ENCODE assay signal across 1 cellular context in the genomic region with DNA sequence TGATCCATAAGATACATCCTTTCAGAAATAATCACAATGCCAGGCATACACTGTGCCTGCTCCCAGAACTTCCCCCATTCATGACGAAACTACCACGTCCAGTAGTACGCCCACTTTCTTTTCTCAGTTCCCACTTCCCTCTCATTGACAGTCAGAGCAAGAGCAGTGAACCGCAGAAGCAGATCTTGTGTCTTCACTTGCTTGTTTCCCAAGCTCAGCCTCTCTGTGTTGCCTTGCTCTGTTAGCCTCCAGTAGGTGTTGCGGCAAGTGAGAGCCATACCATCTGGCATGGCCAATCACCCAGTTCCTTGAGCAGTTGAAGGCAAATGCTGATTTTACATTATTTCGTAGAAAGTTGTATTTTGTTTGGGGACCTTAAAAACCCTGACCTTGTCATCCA.
A peak's percentile ranks its signal among the peaks of the same experiment; 100 is the strongest.
TF ChIP-seq lines count a peak whose summit lies in the region.

No MANE protein-coding gene starts in this region.

TF ChIP-seq in GM12878, 131 proteins besides CTCF, POLR2A, EP300 and RAD21 (continued from another document and continues in another):
- TF ChIP-seq, protein P1, sequence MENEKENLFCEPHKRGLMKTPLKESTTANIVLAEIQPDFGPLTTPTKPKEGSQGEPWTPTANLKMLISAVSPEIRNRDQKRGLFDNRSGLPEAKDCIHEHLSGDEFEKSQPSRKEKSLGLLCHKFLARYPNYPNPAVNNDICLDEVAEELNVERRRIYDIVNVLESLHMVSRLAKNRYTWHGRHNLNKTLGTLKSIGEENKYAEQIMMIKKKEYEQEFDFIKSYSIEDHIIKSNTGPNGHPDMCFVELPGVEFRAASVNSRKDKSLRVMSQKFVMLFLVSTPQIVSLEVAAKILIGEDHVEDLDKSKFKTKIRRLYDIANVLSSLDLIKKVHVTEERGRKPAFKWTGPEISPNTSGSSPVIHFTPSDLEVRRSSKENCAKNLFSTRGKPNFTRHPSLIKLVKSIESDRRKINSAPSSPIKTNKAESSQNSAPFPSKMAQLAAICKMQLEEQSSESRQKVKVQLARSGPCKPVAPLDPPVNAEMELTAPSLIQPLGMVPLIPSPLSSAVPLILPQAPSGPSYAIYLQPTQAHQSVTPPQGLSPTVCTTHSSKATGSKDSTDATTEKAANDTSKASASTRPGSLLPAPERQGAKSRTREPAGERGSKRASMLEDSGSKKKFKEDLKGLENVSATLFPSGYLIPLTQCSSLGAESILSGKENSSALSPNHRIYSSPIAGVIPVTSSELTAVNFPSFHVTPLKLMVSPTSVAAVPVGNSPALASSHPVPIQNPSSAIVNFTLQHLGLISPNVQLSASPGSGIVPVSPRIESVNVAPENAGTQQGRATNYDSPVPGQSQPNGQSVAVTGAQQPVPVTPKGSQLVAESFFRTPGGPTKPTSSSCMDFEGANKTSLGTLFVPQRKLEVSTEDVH (IDR thresholded peaks at IDR 0.05; ENCODE audit: low read depth, partially characterized antibody) = peak; percentile 5
- TF ChIP-seq SMARCA5 (IDR thresholded peaks at IDR 0.05) (0 out of 2 replicates have a peak, but pooled peaks have one; percentile 27), EED (IDR thresholded peaks at IDR 0.05; ENCODE audit: low read depth) (peak; percentile 100), RB1 (IDR thresholded peaks at IDR 0.05; ENCODE audit: borderline replicate concordance) (no peak), NFXL1 (IDR thresholded peaks at IDR 0.05; ENCODE audit: borderline replicate concordance) (no peak), MTA2 (IDR thresholded peaks at IDR 0.05; ENCODE audit: low read depth) (peak; percentile 95), KLF5 (IDR thresholded peaks at IDR 0.05; ENCODE audit: partially characterized antibody) (peak; percentile 71), SREBF1 (IDR thresholded peaks at IDR 0.05; ENCODE audit: low read length) (peak; percentile 80; the same call in 1 of the 2 replicates), CBX5 (IDR thresholded peaks at IDR 0.05; ENCODE audit: low read depth) (no peak; the same call in 1 of the 2 replicates), NR2C2 (IDR thresholded peaks at IDR 0.05; ENCODE audit: borderline replicate concordance, control insufficient read depth, insufficient read length, low read depth) (no peak), TCF7 (IDR thresholded peaks at IDR 0.05; ENCODE audit: borderline replicate concordance) (no peak), ASH2L (IDR thresholded peaks at IDR 0.05; ENCODE audit: borderline replicate concordance, low read depth) (no peak), TBL1XR1 (IDR thresholded peaks at IDR 0.05; ENCODE audit: low read depth, low read length) (peak; percentile 98), NFIC (IDR thresholded peaks at IDR 0.05; ENCODE audit: low read depth, low read length) (peak; percentile 99), BACH1 (IDR thresholded peaks at IDR 0.05; ENCODE audit: borderline replicate concordance) (peak; percentile 96), TCF12 (IDR thresholded peaks at IDR 0.05; ENCODE audit: low read depth, low read length) (peak; percentile 96), HCFC1 (IDR thresholded peaks at IDR 0.05; ENCODE audit: low read length) (no peak), SRF (IDR thresholded peaks at IDR 0.05; ENCODE audit: low read depth in 2 of 2, low read length in 2 of 2) (peak in 1 of 2 experiments; percentile 82; a peak in 2 of 4 replicates), CBX3 (IDR thresholded peaks at IDR 0.05; ENCODE audit: borderline replicate concordance, low read depth) (no peak)
- TF ChIP-seq, protein P2, sequence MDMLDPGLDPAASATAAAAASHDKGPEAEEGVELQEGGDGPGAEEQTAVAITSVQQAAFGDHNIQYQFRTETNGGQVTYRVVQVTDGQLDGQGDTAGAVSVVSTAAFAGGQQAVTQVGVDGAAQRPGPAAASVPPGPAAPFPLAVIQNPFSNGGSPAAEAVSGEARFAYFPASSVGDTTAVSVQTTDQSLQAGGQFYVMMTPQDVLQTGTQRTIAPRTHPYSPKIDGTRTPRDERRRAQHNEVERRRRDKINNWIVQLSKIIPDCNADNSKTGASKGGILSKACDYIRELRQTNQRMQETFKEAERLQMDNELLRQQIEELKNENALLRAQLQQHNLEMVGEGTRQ (IDR thresholded peaks at IDR 0.05; ENCODE audit: borderline replicate concordance, low read depth, low read length) = no peak
- TF ChIP-seq, protein P3, sequence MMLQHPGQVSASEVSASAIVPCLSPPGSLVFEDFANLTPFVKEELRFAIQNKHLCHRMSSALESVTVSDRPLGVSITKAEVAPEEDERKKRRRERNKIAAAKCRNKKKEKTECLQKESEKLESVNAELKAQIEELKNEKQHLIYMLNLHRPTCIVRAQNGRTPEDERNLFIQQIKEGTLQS (IDR thresholded peaks at IDR 0.05; ENCODE audit: borderline replicate concordance, extremely low read depth, low read depth, low read length) = no peak
- TF ChIP-seq, protein P4, sequence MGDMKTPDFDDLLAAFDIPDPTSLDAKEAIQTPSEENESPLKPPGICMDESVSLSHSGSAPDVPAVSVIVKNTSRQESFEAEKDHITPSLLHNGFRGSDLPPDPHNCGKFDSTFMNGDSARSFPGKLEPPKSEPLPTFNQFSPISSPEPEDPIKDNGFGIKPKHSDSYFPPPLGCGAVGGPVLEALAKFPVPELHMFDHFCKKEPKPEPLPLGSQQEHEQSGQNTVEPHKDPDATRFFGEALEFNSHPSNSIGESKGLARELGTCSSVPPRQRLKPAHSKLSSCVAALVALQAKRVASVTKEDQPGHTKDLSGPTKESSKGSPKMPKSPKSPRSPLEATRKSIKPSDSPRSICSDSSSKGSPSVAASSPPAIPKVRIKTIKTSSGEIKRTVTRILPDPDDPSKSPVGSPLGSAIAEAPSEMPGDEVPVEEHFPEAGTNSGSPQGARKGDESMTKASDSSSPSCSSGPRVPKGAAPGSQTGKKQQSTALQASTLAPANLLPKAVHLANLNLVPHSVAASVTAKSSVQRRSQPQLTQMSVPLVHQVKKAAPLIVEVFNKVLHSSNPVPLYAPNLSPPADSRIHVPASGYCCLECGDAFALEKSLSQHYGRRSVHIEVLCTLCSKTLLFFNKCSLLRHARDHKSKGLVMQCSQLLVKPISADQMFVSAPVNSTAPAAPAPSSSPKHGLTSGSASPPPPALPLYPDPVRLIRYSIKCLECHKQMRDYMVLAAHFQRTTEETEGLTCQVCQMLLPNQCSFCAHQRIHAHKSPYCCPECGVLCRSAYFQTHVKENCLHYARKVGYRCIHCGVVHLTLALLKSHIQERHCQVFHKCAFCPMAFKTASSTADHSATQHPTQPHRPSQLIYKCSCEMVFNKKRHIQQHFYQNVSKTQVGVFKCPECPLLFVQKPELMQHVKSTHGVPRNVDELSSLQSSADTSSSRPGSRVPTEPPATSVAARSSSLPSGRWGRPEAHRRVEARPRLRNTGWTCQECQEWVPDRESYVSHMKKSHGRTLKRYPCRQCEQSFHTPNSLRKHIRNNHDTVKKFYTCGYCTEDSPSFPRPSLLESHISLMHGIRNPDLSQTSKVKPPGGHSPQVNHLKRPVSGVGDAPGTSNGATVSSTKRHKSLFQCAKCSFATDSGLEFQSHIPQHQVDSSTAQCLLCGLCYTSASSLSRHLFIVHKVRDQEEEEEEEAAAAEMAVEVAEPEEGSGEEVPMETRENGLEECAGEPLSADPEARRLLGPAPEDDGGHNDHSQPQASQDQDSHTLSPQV (IDR thresholded peaks at IDR 0.05) = peak; percentile 64; the same call in 1 of the 2 replicates
- TF ChIP-seq, protein P5, sequence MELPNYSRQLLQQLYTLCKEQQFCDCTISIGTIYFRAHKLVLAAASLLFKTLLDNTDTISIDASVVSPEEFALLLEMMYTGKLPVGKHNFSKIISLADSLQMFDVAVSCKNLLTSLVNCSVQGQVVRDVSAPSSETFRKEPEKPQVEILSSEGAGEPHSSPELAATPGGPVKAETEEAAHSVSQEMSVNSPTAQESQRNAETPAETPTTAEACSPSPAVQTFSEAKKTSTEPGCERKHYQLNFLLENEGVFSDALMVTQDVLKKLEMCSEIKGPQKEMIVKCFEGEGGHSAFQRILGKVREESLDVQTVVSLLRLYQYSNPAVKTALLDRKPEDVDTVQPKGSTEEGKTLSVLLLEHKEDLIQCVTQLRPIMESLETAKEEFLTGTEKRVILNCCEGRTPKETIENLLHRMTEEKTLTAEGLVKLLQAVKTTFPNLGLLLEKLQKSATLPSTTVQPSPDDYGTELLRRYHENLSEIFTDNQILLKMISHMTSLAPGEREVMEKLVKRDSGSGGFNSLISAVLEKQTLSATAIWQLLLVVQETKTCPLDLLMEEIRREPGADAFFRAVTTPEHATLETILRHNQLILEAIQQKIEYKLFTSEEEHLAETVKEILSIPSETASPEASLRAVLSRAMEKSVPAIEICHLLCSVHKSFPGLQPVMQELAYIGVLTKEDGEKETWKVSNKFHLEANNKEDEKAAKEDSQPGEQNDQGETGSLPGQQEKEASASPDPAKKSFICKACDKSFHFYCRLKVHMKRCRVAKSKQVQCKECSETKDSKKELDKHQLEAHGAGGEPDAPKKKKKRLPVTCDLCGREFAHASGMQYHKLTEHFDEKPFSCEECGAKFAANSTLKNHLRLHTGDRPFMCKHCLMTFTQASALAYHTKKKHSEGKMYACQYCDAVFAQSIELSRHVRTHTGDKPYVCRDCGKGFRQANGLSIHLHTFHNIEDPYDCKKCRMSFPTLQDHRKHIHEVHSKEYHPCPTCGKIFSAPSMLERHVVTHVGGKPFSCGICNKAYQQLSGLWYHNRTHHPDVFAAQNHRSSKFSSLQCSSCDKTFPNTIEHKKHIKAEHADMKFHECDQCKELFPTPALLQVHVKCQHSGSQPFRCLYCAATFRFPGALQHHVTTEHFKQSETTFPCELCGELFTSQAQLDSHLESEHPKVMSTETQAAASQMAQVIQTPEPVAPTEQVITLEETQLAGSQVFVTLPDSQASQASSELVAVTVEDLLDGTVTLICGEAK (IDR thresholded peaks at IDR 0.05; ENCODE audit: borderline replicate concordance) = 0 out of 2 replicates have a peak, but pooled peaks have one; percentile 25
- TF ChIP-seq, protein P6, sequence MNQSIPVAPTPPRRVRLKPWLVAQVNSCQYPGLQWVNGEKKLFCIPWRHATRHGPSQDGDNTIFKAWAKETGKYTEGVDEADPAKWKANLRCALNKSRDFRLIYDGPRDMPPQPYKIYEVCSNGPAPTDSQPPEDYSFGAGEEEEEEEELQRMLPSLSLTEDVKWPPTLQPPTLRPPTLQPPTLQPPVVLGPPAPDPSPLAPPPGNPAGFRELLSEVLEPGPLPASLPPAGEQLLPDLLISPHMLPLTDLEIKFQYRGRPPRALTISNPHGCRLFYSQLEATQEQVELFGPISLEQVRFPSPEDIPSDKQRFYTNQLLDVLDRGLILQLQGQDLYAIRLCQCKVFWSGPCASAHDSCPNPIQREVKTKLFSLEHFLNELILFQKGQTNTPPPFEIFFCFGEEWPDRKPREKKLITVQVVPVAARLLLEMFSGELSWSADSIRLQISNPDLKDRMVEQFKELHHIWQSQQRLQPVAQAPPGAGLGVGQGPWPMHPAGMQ (IDR thresholded peaks at IDR 0.05; ENCODE audit: borderline replicate concordance) = no peak
- TF ChIP-seq, protein P7, sequence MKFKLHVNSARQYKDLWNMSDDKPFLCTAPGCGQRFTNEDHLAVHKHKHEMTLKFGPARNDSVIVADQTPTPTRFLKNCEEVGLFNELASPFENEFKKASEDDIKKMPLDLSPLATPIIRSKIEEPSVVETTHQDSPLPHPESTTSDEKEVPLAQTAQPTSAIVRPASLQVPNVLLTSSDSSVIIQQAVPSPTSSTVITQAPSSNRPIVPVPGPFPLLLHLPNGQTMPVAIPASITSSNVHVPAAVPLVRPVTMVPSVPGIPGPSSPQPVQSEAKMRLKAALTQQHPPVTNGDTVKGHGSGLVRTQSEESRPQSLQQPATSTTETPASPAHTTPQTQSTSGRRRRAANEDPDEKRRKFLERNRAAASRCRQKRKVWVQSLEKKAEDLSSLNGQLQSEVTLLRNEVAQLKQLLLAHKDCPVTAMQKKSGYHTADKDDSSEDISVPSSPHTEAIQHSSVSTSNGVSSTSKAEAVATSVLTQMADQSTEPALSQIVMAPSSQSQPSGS (IDR thresholded peaks at IDR 0.05; ENCODE audit: low read length) = peak; percentile 99
- TF ChIP-seq, protein P8, sequence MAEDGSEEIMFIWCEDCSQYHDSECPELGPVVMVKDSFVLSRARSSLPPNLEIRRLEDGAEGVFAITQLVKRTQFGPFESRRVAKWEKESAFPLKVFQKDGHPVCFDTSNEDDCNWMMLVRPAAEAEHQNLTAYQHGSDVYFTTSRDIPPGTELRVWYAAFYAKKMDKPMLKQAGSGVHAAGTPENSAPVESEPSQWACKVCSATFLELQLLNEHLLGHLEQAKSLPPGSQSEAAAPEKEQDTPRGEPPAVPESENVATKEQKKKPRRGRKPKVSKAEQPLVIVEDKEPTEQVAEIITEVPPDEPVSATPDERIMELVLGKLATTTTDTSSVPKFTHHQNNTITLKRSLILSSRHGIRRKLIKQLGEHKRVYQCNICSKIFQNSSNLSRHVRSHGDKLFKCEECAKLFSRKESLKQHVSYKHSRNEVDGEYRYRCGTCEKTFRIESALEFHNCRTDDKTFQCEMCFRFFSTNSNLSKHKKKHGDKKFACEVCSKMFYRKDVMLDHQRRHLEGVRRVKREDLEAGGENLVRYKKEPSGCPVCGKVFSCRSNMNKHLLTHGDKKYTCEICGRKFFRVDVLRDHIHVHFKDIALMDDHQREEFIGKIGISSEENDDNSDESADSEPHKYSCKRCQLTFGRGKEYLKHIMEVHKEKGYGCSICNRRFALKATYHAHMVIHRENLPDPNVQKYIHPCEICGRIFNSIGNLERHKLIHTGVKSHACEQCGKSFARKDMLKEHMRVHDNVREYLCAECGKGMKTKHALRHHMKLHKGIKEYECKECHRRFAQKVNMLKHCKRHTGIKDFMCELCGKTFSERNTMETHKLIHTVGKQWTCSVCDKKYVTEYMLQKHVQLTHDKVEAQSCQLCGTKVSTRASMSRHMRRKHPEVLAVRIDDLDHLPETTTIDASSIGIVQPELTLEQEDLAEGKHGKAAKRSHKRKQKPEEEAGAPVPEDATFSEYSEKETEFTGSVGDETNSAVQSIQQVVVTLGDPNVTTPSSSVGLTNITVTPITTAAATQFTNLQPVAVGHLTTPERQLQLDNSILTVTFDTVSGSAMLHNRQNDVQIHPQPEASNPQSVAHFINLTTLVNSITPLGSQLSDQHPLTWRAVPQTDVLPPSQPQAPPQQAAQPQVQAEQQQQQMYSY (CRISPR knock-in tag; IDR thresholded peaks at IDR 0.05) = 0 out of 2 replicates have a peak, but pooled peaks have one; percentile 32
- TF ChIP-seq, protein P9, sequence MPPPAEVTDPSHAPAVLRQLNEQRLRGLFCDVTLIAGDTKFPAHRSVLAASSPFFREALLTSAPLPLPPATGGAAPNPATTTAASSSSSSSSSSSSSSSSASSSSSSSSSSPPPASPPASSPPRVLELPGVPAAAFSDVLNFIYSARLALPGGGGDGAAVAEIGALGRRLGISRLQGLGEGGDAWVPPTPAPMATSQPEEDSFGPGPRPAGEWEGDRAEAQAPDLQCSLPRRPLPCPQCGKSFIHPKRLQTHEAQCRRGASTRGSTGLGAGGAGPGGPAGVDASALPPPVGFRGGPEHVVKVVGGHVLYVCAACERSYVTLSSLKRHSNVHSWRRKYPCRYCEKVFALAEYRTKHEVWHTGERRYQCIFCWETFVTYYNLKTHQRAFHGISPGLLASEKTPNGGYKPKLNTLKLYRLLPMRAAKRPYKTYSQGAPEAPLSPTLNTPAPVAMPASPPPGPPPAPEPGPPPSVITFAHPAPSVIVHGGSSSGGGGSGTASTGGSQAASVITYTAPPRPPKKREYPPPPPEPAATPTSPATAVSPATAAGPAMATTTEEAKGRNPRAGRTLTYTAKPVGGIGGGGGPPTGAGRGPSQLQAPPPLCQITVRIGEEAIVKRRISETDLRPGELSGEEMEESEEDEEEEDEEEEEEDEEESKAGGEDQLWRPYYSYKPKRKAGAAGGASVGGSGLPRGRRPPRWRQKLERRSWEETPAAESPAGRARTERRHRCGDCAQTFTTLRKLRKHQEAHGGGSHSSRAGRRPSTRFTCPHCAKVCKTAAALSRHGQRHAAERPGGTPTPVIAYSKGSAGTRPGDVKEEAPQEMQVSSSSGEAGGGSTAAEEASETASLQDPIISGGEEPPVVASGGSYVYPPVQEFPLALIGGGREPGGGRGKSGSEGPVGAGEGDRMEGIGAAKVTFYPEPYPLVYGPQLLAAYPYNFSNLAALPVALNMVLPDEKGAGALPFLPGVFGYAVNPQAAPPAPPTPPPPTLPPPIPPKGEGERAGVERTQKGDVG (CRISPR knock-in tag; IDR thresholded peaks at IDR 0.05) = no peak
